Comparison of ENCODE assay signal across 8 cellular contexts in the genomic region with DNA sequence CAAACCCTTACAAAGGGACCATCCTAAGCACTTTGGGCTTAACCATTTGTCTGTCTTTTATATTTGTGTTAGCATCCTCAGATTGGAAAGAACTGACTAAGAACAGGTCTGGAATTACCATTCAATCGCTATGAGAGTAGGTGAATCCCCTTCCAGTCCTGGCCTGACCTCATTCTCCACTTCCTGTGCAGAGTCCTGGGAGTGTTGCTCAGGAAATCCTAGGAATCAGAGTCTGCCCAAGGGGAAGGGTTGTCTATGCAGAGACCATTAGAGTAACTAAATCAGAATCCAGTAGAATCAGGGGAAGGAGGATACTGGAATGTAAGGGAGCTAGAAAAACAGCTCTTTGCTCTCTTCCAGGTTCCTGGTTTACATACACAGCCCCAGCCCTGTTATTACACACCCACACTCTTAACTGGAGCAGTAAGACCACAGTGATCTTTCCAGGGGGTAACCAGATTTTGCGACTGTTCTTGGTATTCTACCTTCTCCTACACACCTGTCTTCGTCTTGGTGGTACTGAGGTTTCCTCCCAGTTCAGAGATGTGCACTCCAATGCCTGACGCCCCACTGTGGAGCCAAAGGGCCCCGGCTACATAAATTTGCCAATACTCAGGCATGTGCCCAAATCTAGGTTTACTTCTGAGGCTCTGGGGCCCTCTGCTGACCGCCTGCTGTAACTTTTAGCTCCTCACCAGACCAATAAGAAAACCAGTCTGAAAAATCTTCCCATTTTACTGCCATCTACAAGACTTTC.
DNase-seq lines count a peak whose midpoint lies in the region; ATAC-seq and TF ChIP-seq lines count a peak whose summit lies in the region.

No MANE protein-coding gene starts in this region.

- H3K27me3 ChIP-seq in CD8-positive, alpha-beta T cell (ENCODE audit: insufficient read depth, low read length), result no peaks in the 10 kb centered on the region
- H3K27me3 ChIP-seq in H7 (ENCODE audit: control insufficient read depth, insufficient read depth, low read length), result no peaks in the 10 kb centered on the region

- CTCF ChIA-PET in CD8-positive, alpha-beta T cell (lab: Charles Lee), result interaction anchor here (0.5 to 5.9 kb wide), 12 partner anchors 8 to 183 kb away, joined by 3 to 36 read pairs (median 6); no protein-coding TSS in a partner anchor
- CTCF ChIA-PET in OCI-LY7 (lab: Charles Lee; ENCODE audit: unreplicated experiment), result interaction anchor here (0.6 to 1.6 kb wide), 5 partner anchors 10 to 281 kb away, joined by 3 to 7 read pairs (median 3); no protein-coding TSS in a partner anchor

- H3K4me3 Mint-ChIP-seq in CD8-positive, alpha-beta T cell, result no peak overlapping the region

- POLR2A ChIA-PET in CD8-positive, alpha-beta T cell (lab: Charles Lee), result interaction anchor here (1.1 to 1.6 kb wide), 3 partner anchors 10 to 104 kb away, joined by 3 to 7 read pairs (median 3); partner anchors contain the start of gene RNF216
- POLR2A ChIA-PET in OCI-LY7 (lab: Charles Lee), result interaction anchor here (0.6 to 1.1 kb wide), 4 partner anchors 8 to 166 kb away, joined by 3 read pairs; no protein-coding TSS in a partner anchor

- peak; percentile 27 for TF ChIP-seq CTCF in CD8-positive, alpha-beta T cell (IDR thresholded peaks at IDR 0.05)
- TF ChIP-seq CTCF in OCI-LY7 (conservative IDR thresholded peaks at IDR 0.05; ENCODE audit: low read length), result peak; percentile 90

- no peaks in the 10 kb centered on the region for H3K9me3 ChIP-seq in CD8-positive, alpha-beta T cell (ENCODE audit: low read length)
- H3K9me3 ChIP-seq in OCI-LY7 (ENCODE audit: low read length), result no peaks in the 10 kb centered on the region

- peak; percentile 54 for ATAC-seq in CD8-positive, alpha-beta T cell
- ATAC-seq in left cardiac atrium (peak; percentile 65 to 81), HG02571 (IDR thresholded peaks at IDR 0.05; ENCODE audit: unreplicated experiment) (no peak), HG03565 (IDR thresholded peaks at IDR 0.05; ENCODE audit: unreplicated experiment) (no peak)

- H3K9me3 Mint-ChIP-seq in CD8-positive, alpha-beta T cell, result no peaks in the 10 kb centered on the region

- H3K4me1 Mint-ChIP-seq in CD8-positive, alpha-beta T cell (ENCODE audit: low read depth), result peaks cover 58% of the 10 kb centered on the region

- no peaks in the 10 kb centered on the region for H3K36me3 ChIP-seq in CD8-positive, alpha-beta T cell (ENCODE audit: insufficient read depth, low read length)
- H3K36me3 ChIP-seq in H7 (replicated peaks; ENCODE audit: control insufficient read depth, insufficient read depth, low read length), result no peaks in the 10 kb centered on the region
- no peaks in the 10 kb centered on the region for H3K36me3 ChIP-seq in OCI-LY7 (ENCODE audit: insufficient read depth, low read length)

- H3K27me3 Mint-ChIP-seq in CD8-positive, alpha-beta T cell (ENCODE audit: low read depth), result no peaks in the 10 kb centered on the region

- DNase-seq in CD8-positive, alpha-beta T cell, result peak in 4 of 7 experiments; percentile 17 to 55 (median 46)
- peak; percentile 78 for DNase-seq in H7
- peak; percentile 71 for DNase-seq in OCI-LY7 (ENCODE audit: low spot score)
- peak; percentile 59 for DNase-seq in amniotic stem cell (lab: John Stamatoyannopoulos, UW)
- peak; percentile 72 for DNase-seq in left cardiac atrium
- DNase-seq in posterior vena cava (ENCODE audit: low spot score), result peak; percentile 88

- H3K4me1 ChIP-seq in CD8-positive, alpha-beta T cell (ENCODE audit: insufficient read depth, low read length), result peaks cover 36% of the 10 kb centered on the region
- H3K4me1 ChIP-seq in OCI-LY7 (ENCODE audit: insufficient read depth, low read length, poor library complexity, severe bottlenecking), result no peaks in the 10 kb centered on the region

- H3K79me2 ChIP-seq in OCI-LY7 (ENCODE audit: insufficient read depth, low read depth, low read length), result no peaks in the 10 kb centered on the region

- intact Hi-C loops in CD8-positive, alpha-beta T cell (cut with DNase I, micrococcal nuclease), result no loop called here
- intact Hi-C loops in OCI-LY7 (cut with micrococcal nuclease; ENCODE audit: unreplicated experiment) (loop anchor here (1.0 kb wide), 2 partner anchors 27 to 183 kb away; no protein-coding TSS in a partner anchor), left cardiac atrium (cut with DNase I) (loop anchor here in 1 of 2 donors (5.0 kb wide), 1 partner anchor 185 kb away; no protein-coding TSS in a partner anchor), posterior vena cava (cut with DNase I) (loop anchor here in 1 of 2 donors (5.0 kb wide), 1 partner anchor 185 kb away; no protein-coding TSS in a partner anchor)

- no peaks in the 10 kb centered on the region for H3K9me2 ChIP-seq in OCI-LY7 (ENCODE audit: insufficient read depth, low read length)

- peaks cover 49% of the 10 kb centered on the region for H3K36me3 Mint-ChIP-seq in CD8-positive, alpha-beta T cell

- H3K27ac Mint-ChIP-seq in CD8-positive, alpha-beta T cell, result peak overlapping the region; percentile 30

- H2AFZ ChIP-seq in OCI-LY7 (ENCODE audit: low read length), result no peak overlapping the region

- H3K4me2 ChIP-seq in OCI-LY7 (ENCODE audit: low read length), result no peak overlapping the region

- no peak overlapping the region for H3K27ac ChIP-seq in CD8-positive, alpha-beta T cell (ENCODE audit: low read depth, low read length)
- no peak overlapping the region for H3K27ac ChIP-seq in OCI-LY7 (ENCODE audit: low read depth, low read length, poor library complexity, severe bottlenecking)

- no peak overlapping the region for H3K4me3 ChIP-seq in CD8-positive, alpha-beta T cell (ENCODE audit: low read depth, low read length)
- no peak overlapping the region for H3K4me3 ChIP-seq in H7 (ENCODE audit: insufficient read depth, low read depth, low read length)
- H3K4me3 ChIP-seq in OCI-LY7 (ENCODE audit: low read depth, low read length, poor library complexity, severe bottlenecking), result no peak overlapping the region

- BruUV-seq in OCI-LY7 (replicated peaks; lab: Mats Ljungman, UMichigan), result no TSS peak

- H4K20me1 ChIP-seq in OCI-LY7 (ENCODE audit: insufficient read depth, low read length), result 0 out of 2 replicates have a peak, but pooled peaks cover 5% of the 10 kb centered on the region

Comparison
In these comparisons a context has a peak if more than half of its experiments do, and no peak if none do; other contexts are left out.
1. ATAC-seq: peak in CD8-positive, alpha-beta T cell (single experiment) and left cardiac atrium (2 of 2); none in HG02571 (single experiment) and HG03565 (single experiment).
2. Peak in every context shown above with its lines, with median percentiles within 50 percentile points of each other: DNase-seq.